Comparison of ENCODE assay signal across 1 cellular context in the genomic region with DNA sequence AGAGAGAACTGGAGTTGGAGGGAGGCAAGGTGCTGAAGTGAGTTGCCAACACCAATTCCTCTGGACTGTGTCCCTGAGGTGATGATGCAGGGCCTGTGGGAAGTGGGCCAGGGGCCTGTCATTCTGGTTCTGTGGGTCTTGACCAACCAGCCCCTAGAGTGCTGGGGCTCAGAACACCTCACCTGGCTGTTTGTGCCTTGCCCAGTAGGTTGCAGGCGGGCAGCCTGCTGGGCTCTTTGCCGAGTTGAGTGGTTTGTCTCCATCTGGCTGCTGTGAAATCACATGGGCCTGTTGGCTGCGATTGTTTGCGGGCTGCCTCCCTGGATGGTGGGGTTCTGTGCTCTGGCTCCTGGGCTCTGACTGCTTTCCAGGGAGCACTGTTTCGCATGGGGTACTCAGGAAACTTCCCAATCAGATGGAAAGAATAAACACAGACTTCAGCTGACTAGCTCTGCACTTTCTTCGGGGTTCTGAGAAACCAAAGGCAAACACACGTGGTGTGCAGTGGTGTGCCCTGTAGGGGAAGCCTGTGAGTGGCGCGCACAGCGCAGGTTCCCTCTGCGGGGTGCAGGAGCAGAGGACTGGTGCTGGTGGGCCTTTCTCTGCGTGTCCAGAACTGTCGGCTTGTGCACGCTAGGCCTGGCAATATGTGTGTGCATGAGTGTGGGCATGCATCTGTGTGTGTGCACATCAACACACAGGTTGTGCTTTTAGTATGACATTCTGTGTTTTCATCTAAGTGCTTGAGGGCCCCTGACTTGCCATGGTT.
TF ChIP-seq lines count a peak whose summit lies in the region.

No MANE protein-coding gene starts in this region.

TF ChIP-seq in H1, 55 proteins besides CTCF, POLR2A, EP300 and RAD21:
- TF ChIP-seq SUZ12 (IDR thresholded peaks at IDR 0.05; ENCODE audit: low read length), result no peak
- no peak for TF ChIP-seq GABPA (IDR thresholded peaks at IDR 0.05; ENCODE audit: borderline replicate concordance, insufficient read depth, low read length)
- no peak for TF ChIP-seq SIN3A (conservative IDR thresholded peaks at IDR 0.05 in 1 of 2, IDR thresholded peaks at IDR 0.05 in 1 of 2; ENCODE audit: low read depth in 1 of 2, low read length in 2 of 2)
- no peak for TF ChIP-seq POLR2AphosphoS5 (IDR thresholded peaks at IDR 0.05; ENCODE audit: low read depth, low read length)
- no peak for TF ChIP-seq CREB1 (IDR thresholded peaks at IDR 0.05)
- no peak for TF ChIP-seq CEBPB (IDR thresholded peaks at IDR 0.05; ENCODE audit: low read depth, low read length)
